14 cellular contexts compared by ENCODE assay signal in the genomic region with DNA sequence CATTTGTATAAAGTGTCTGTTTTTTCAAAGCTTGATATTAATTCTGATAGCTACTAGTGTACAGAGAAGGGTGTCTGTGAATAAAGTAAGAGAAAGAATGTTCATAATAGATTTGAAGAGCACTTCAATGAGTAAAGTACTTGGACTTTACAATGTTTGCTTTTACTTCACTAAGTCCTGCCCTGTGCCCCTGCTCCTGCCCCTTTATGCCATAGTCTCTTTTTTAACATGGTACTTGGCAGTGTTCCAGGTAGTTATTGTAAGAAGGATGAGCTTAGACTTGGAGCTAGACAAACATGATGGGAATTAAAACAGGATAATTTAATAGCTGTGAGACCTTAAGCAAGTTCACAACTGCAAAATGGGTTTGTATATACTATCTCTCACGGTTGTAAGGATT. TPM values are rescaled to one million over a fixed set of nuclear protein-coding genes. Genes with fewer than 3 reads are reported as not detected.
DNase-seq lines count a peak whose midpoint lies in the region; ATAC-seq and TF ChIP-seq lines count a peak whose summit lies in the region.
"Had no signal": no experiment of that assay in that cellular context is flagged by ENCODE, and none has a peak within 500 bp of the region (broad histone marks: within the 10 kb centered on the region; RNA-seq: fewer than 3 reads in every experiment).

No MANE protein-coding gene starts in this region.

- H3K9me3 Mint-ChIP-seq in MCF 10A (ENCODE audit: unreplicated experiment): no peaks in the 10 kb centered on the region
- H3K9me3 Mint-ChIP-seq in CD4-positive, alpha-beta T cell: no peaks in the 10 kb centered on the region

- no peaks in the 10 kb centered on the region for H3K27me3 Mint-ChIP-seq in MCF 10A (ENCODE audit: insufficient read depth, unreplicated experiment)
- H3K27me3 Mint-ChIP-seq in CD4-positive, alpha-beta T cell: no peaks in the 10 kb centered on the region

- H3K27me3 ChIP-seq in mammary epithelial cell (ENCODE audit: insufficient read depth, low read length): no peaks in the 10 kb centered on the region
- no peaks in the 10 kb centered on the region for H3K27me3 ChIP-seq in thyroid gland
- no peaks in the 10 kb centered on the region for H3K27me3 ChIP-seq in CD4-positive, alpha-beta T cell (ENCODE audit: control insufficient read depth, insufficient read depth, low read length)
- H3K27me3 ChIP-seq: vagina had no signal

- no peak overlapping the region for H3K4me2 ChIP-seq in mammary epithelial cell (ENCODE audit: insufficient read depth, low read depth, low read length)
- H3K4me2 ChIP-seq: GM23338 had no signal

- no peaks in the 10 kb centered on the region for H3K79me2 ChIP-seq in mammary epithelial cell (ENCODE audit: insufficient read depth, low read length)

- H3K4me1 Mint-ChIP-seq in MCF 10A (ENCODE audit: insufficient read depth, unreplicated experiment): peaks cover 25% of the 10 kb centered on the region
- H3K4me1 Mint-ChIP-seq in CD4-positive, alpha-beta T cell (ENCODE audit: low read depth): peaks cover 55% of the 10 kb centered on the region
- H3K4me1 Mint-ChIP-seq: GM23338 had no signal

- H3K27ac Mint-ChIP-seq in MCF 10A (ENCODE audit: low read depth, unreplicated experiment): peak overlapping the region; percentile 42
- no peak overlapping the region for H3K27ac Mint-ChIP-seq in CD4-positive, alpha-beta T cell
- H3K27ac Mint-ChIP-seq: GM23338 had no signal

- H2AFZ ChIP-seq in mammary epithelial cell (ENCODE audit: low read depth, low read length): no peak overlapping the region
- H2AFZ ChIP-seq: GM23338 had no signal

- H3K4me1 ChIP-seq in mammary epithelial cell (ENCODE audit: insufficient read depth, low read length) (no peaks in the 10 kb centered on the region), thyroid gland (peaks cover 38 to 51% of the 10 kb centered on the region in 2 donors)

- 35% methylated on average over 1 of the region's 1 CpG for WGBS in mammary epithelial cell (ENCODE audit: low coverage, missing lambda C conversion rate)
- 40 to 49% methylated on average over 1 of the region's 1 CpG for WGBS in thyroid gland, 2 donors

- peaks cover 7% of the 10 kb centered on the region for H3K36me3 Mint-ChIP-seq in MCF 10A (ENCODE audit: insufficient read depth, unreplicated experiment)
- H3K36me3 Mint-ChIP-seq in CD4-positive, alpha-beta T cell (ENCODE audit: low read depth): peaks cover 48% of the 10 kb centered on the region

- H3K4me3 Mint-ChIP-seq in MCF 10A (ENCODE audit: unreplicated experiment): no peak overlapping the region
- H3K4me3 Mint-ChIP-seq in CD4-positive, alpha-beta T cell: no peak overlapping the region
- H3K4me3 Mint-ChIP-seq: GM23338 had no signal

- TF ChIP-seq POLR2A in thyroid gland (IDR thresholded peaks at IDR 0.05): no peak

- DNase-seq in MCF 10A (ENCODE audit: unreplicated experiment) (peak; percentile 15), mammary epithelial cell (no peak), NCI-H446 treated with DMSO at 0.1 percent for 48 hours (lab: John Stamatoyannopoulos, UW) (peak; percentile 9), fibroblast of gingiva (ENCODE audit: low read depth) (peak; percentile 25), thyroid gland (peak; percentile 30 to 51), NCI-H1930 (lab: John Stamatoyannopoulos, UW) (no peak)
- DNase-seq in CD4-positive, alpha-beta T cell: no peak
- DNase-seq: stimulated activated CD4-positive, alpha-beta T cell treated with anti-CD3 and anti-CD28 coated beads, Interleukin-4, amount 100 ng/mL, for 4 hours; stimulated activated naive CD4-positive, alpha-beta T cell had no signal

- intact Hi-C loops in MCF 10A (cut with micrococcal nuclease): no loop called here
- intact Hi-C loops in mammary epithelial cell (cut with micrococcal nuclease): no loop called here
- intact Hi-C loops in thyroid gland (cut with DNase I): no loop called here
- intact Hi-C loops in CD4-positive, alpha-beta T cell (cut with DNase I, micrococcal nuclease): no loop called here

- no peaks in the 10 kb centered on the region for H4K20me1 ChIP-seq in mammary epithelial cell (ENCODE audit: insufficient read depth, low read length)

- dilution Hi-C loops in mammary epithelial cell (cut with HindIII; ENCODE audit: low sequenced_read_pairs): no loop called here

- CTCF ChIA-PET in MCF 10A (lab: Yijun Ruan, JAX) (interaction anchor here (0.6 kb wide), 1 partner anchor 45 kb away, joined by 3 read pairs; no protein-coding TSS in a partner anchor), mammary epithelial cell (lab: Charles Lee; ENCODE audit: low non-redundant PET) (no interaction called here)
- CTCF ChIA-PET in CD4-positive, alpha-beta T cell (lab: Charles Lee): interaction anchor here (1.0 kb wide), 1 partner anchor 11 kb away, joined by 5 read pairs; no protein-coding TSS in a partner anchor

- H3K36me3 ChIP-seq in mammary epithelial cell (ENCODE audit: insufficient read depth, low read length) (no peaks in the 10 kb centered on the region), thyroid gland (no peaks in the 10 kb centered on the region)

- H3K27ac ChIP-seq in mammary epithelial cell (ENCODE audit: insufficient read depth, low read depth, low read length): no peak overlapping the region
- peak overlapping the region; percentile 47 to 67 (median 53) for H3K27ac ChIP-seq in thyroid gland
- no peak overlapping the region for H3K27ac ChIP-seq in CD4-positive, alpha-beta T cell (ENCODE audit: low read depth, low read length)
- H3K27ac ChIP-seq: coronary artery, VCaP had no signal

- in situ Hi-C loops in mammary epithelial cell (cut with MboI; ENCODE audit: low sequenced_read_pairs in 2 of 2): no loop called here

- no peaks in the 10 kb centered on the region for H3K9me3 ChIP-seq in mammary epithelial cell (replicated peaks; ENCODE audit: insufficient read depth, low read length)
- H3K9me3 ChIP-seq in thyroid gland: no peaks in the 10 kb centered on the region
- H3K9me3 ChIP-seq in CD4-positive, alpha-beta T cell (ENCODE audit: control insufficient read depth, low read length): no peaks in the 10 kb centered on the region
- H3K9me3 ChIP-seq: vagina had no signal

- BruUV-seq in MCF 10A (replicated peaks; lab: Mats Ljungman, UMichigan) (no TSS peak), mammary epithelial cell (replicated peaks; lab: Mats Ljungman, UMichigan) (no TSS peak)

- no peak for ATAC-seq in CD4-positive, alpha-beta T cell (ENCODE audit: poor library complexity)
- ATAC-seq in HG02840 (IDR thresholded peaks at IDR 0.05; ENCODE audit: low FRiP score, unreplicated experiment): no peak
- ATAC-seq: GM23338 had no signal

- POLR2A ChIA-PET in MCF 10A (lab: Yijun Ruan, JAX): interaction anchor here (1.5 kb wide), 1 partner anchor 31 kb away, joined by 4 read pairs; no protein-coding TSS in a partner anchor
- POLR2A ChIA-PET in CD4-positive, alpha-beta T cell (lab: Charles Lee): no interaction called here

- H3K4me3 ChIP-seq in mammary epithelial cell (replicated peaks in 1 of 3; ENCODE audit: insufficient read depth in 1 of 3, low read depth in 2 of 3, low read length in 3 of 3) (no peak overlapping the region), thyroid gland (replicated peaks in 1 of 3) (no peak overlapping the region)
- H3K4me3 ChIP-seq: coronary artery, GM23338, vagina had no signal

- TF ChIP-seq CTCF in MCF 10A (IDR thresholded peaks at IDR 0.05; ENCODE audit: unreplicated experiment): no peak
- TF ChIP-seq CTCF in mammary epithelial cell (conservative IDR thresholded peaks at IDR 0.05 in 1 of 2, IDR thresholded peaks at IDR 0.05 in 1 of 2; ENCODE audit: extremely low read depth in 1 of 2, insufficient read depth in 1 of 2, low read depth in 1 of 2, low read length in 2 of 2): no peak
- TF ChIP-seq CTCF in thyroid gland (IDR thresholded peaks at IDR 0.05): no peak
- TF ChIP-seq CTCF in CD4-positive, alpha-beta T cell (IDR thresholded peaks at IDR 0.05): no peak

- H3K9ac ChIP-seq in mammary epithelial cell (ENCODE audit: insufficient read depth, low read length): no peak overlapping the region

RNA-seq across cellular contexts. Expression of gene ZEB1, which starts 41.0 kb away (rescaled TPM):
- total RNA-seq in MCF 10A (2022) (15.1 and 20.6 TPM in 2 replicates), mammary epithelial cell (1 to 10 TPM; 1.2 to 1.3 TPM), thyroid gland (10 to 100 TPM; 51.7 to 67.7 (median 57.9) TPM)
- 0.20 TPM for polyA plus RNA-seq in mammary epithelial cell
- not detected for polyA minus RNA-seq in mammary epithelial cell
- total RNA-seq in CD4-positive, alpha-beta T cell: 100 to 1,000 TPM; 132 to 134 TPM

Comparison
In these comparisons a context has a peak if more than half of its experiments do, and no peak if none do; other contexts are left out.
1. DNase-seq: peak in MCF 10A (single experiment), NCI-H446 treated with DMSO at 0.1 percent for 48 hours (single experiment), fibroblast of gingiva (single experiment) and thyroid gland (2 of 2); none in mammary epithelial cell (single experiment), CD4-positive, alpha-beta T cell (0 of 10) and NCI-H1930 (0 of 2).
2. H3K27ac ChIP-seq: peak in thyroid gland (3 of 3); none in mammary epithelial cell (single experiment) and CD4-positive, alpha-beta T cell (single experiment).